In the genomic region with DNA sequence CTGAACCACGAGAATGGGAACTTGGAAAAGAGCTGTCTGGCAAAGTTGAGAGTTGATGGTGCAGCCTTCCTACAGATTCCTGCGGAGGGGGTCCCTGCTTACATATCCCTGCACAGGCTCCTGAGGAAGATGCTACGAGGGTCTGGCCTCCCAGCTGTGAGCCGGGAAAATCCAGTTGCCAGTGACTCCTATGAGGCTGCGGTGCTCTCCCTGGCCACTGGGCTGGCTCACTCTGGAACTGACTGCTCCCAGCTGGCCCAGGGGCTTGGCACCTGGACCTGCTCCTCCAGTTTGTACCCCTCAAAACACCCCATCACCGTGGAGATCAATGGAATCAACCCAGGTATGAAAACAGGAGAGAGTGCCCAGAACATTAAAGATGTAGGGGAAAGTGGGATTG, we compare ENCODE assay signal across 9 cellular contexts. TPM values are rescaled to one million over a fixed set of nuclear protein-coding genes. Genes with fewer than 3 reads are reported as not detected.
"Had no signal": no experiment of that assay in that cellular context is flagged by ENCODE, and none has a peak within 500 bp of the region (broad histone marks: within the 10 kb centered on the region; RNA-seq: fewer than 3 reads in every experiment).

No MANE protein-coding gene starts in this region.

RNA-seq across cellular contexts. Expression of a gene that starts 53.1 kb away (rescaled TPM):
- total RNA-seq: neural crest cell, occipital lobe, progenitor cell of endocrine pancreas, psoas muscle, right atrium auricular region, smooth muscle cell had no signal
- polyA plus RNA-seq: neural cell, psoas muscle, right cardiac atrium, small intestine, smooth muscle cell had no signal
